ENCODE assay signal across 18 cellular contexts in genomic region chr20:10662661-10663458, GRCh38. TPM values are rescaled to one million over a fixed set of nuclear protein-coding genes. Genes with fewer than 3 reads are reported as not detected.
DNase-seq lines count a peak whose midpoint lies in the region; ATAC-seq and TF ChIP-seq lines count a peak whose summit lies in the region.
"Had no signal": no experiment of that assay in that cellular context is flagged by ENCODE, and none has a peak within 500 bp of the region (broad histone marks: within the 10 kb centered on the region; RNA-seq: fewer than 3 reads in every experiment).

No MANE protein-coding gene starts in this region.

- peak overlapping the region; percentile 31 for H3K27ac ChIP-seq in left ventricle myocardium inferior (replicated peaks)
- peak overlapping the region in 3 of 12 donors; percentile 13 to 74 (median 32) for H3K27ac ChIP-seq in heart left ventricle
- H3K27ac ChIP-seq in gastroesophageal sphincter: peak overlapping the region in 2 of 4 donors; percentile 35 to 37
- H3K27ac ChIP-seq in SJCRH30: no peak overlapping the region
- H3K27ac ChIP-seq: neutrophil, right lobe of liver had no signal

- no peak overlapping the region for H3K4me3 ChIP-seq in left ventricle myocardium inferior
- H3K4me3 ChIP-seq in heart left ventricle: no peak overlapping the region
- H3K4me3 ChIP-seq in gastroesophageal sphincter: no peak overlapping the region
- no peak overlapping the region for H3K4me3 ChIP-seq in SJCRH30
- H3K4me3 ChIP-seq: right lobe of liver had no signal

- H3K27ac Mint-ChIP-seq in dendritic cell treated with granulocyte-macrophage colony-stimulating factor and Interleukin-4, amounts not matched to agents 40 ng/mL and 50 ng/mL, for 4 days: peak overlapping the region; percentile 27
- peak overlapping the region; percentile 89 for H3K27ac Mint-ChIP-seq in osteocyte (ENCODE audit: unreplicated experiment)

- 77 to 86% (median 80%) methylated on average over 10 of the region's 10 CpGs for WGBS in heart left ventricle, 4 donors
- WGBS in gastroesophageal sphincter (ENCODE audit: low coverage in 1 of 2), 2 donors: 46 to 69% methylated on average over 5 to 9 of the region's 10 CpGs

- peaks cover 61% of the 10 kb centered on the region for H3K4me1 Mint-ChIP-seq in dendritic cell treated with granulocyte-macrophage colony-stimulating factor and Interleukin-4, amounts not matched to agents 40 ng/mL and 50 ng/mL, for 4 days (ENCODE audit: low read depth)
- peaks cover 95% of the 10 kb centered on the region for H3K4me1 Mint-ChIP-seq in osteocyte (ENCODE audit: unreplicated experiment)

- TF ChIP-seq CTCF in left ventricle myocardium inferior (IDR thresholded peaks at IDR 0.05; ENCODE audit: borderline replicate concordance): no peak
- no peak for TF ChIP-seq CTCF in heart left ventricle (IDR thresholded peaks at IDR 0.05)
- TF ChIP-seq CTCF in osteocyte (IDR thresholded peaks at IDR 0.05): no peak
- no peak for TF ChIP-seq CTCF in gastroesophageal sphincter (IDR thresholded peaks at IDR 0.05)

- peaks cover 1% of the 10 kb centered on the region for H3K27me3 Mint-ChIP-seq in dendritic cell treated with granulocyte-macrophage colony-stimulating factor and Interleukin-4, amounts not matched to agents 40 ng/mL and 50 ng/mL, for 4 days
- no peaks in the 10 kb centered on the region for H3K27me3 Mint-ChIP-seq in osteocyte (ENCODE audit: unreplicated experiment)

- intact Hi-C loops in left ventricle myocardium inferior (cut with micrococcal nuclease) (no loop called here), heart left ventricle (cut with DNase I) (loop anchor here in 4 of 10 donors (5.0 to 10.0 kb wide), 5 partner anchors 106 to 882 kb away; no protein-coding TSS in a partner anchor)
- intact Hi-C loops in dendritic cell treated with granulocyte-macrophage colony-stimulating factor and Interleukin-4, amounts not matched to agents 40 ng/mL and 50 ng/mL, for 4 days (cut with micrococcal nuclease): loop anchor here (2.0 kb wide), 1 partner anchor 192 kb away; no protein-coding TSS in a partner anchor

- H3K36me3 ChIP-seq in left ventricle myocardium inferior: peaks cover 61% of the 10 kb centered on the region
- H3K36me3 ChIP-seq in heart left ventricle: peaks cover 0 to 96% (median 70%) of the 10 kb centered on the region in 9 donors
- peaks cover 0 to 56% of the 10 kb centered on the region in 2 donors for H3K36me3 ChIP-seq in gastroesophageal sphincter
- no peaks in the 10 kb centered on the region for H3K36me3 ChIP-seq in SJCRH30
- H3K36me3 ChIP-seq: right lobe of liver had no signal

- H3K36me3 Mint-ChIP-seq in dendritic cell treated with granulocyte-macrophage colony-stimulating factor and Interleukin-4, amounts not matched to agents 40 ng/mL and 50 ng/mL, for 4 days (ENCODE audit: low read depth): peaks cover 100% of the 10 kb centered on the region
- peaks cover 75% of the 10 kb centered on the region for H3K36me3 Mint-ChIP-seq in osteocyte (ENCODE audit: unreplicated experiment)

- H3K4me3 Mint-ChIP-seq in dendritic cell treated with granulocyte-macrophage colony-stimulating factor and Interleukin-4, amounts not matched to agents 40 ng/mL and 50 ng/mL, for 4 days: no peak overlapping the region
- no peak overlapping the region for H3K4me3 Mint-ChIP-seq in osteocyte (ENCODE audit: unreplicated experiment)

- DNase-seq in left ventricle myocardium inferior (no peak), heart left ventricle (no peak), osteocyte (ENCODE audit: extremely low spot score, unreplicated experiment) (no peak), putamen (ENCODE audit: low spot score) (no peak), GM19238 (ENCODE audit: insufficient read length, low spot score) (no peak), SJCRH30 (no peak)
- DNase-seq: activated CD4-positive, CD25-positive, alpha-beta regulatory T cell; activated gamma-delta T cell treated with Interleukin-2 at 50 U/mL for 16 hours; C1 segment of cervical spinal cord; cortex of kidney; NCI-H187; NCI-H526; stimulated activated CD4-positive, alpha-beta T cell treated with anti-CD3 and anti-CD28 coated beads, Interleukin-4, amount 100 ng/mL, for 1 hour had no signal

- no peak for ATAC-seq in heart left ventricle
- ATAC-seq in gastroesophageal sphincter: no peak
- ATAC-seq: Panc1 had no signal

- H3K27me3 ChIP-seq in left ventricle myocardium inferior (ENCODE audit: low read depth) (no peaks in the 10 kb centered on the region), heart left ventricle (no peaks in the 10 kb centered on the region), gastroesophageal sphincter (no peaks in the 10 kb centered on the region), SJCRH30 (no peaks in the 10 kb centered on the region)
- H3K27me3 ChIP-seq: neutrophil, right lobe of liver had no signal

- TF ChIP-seq POLR2A in heart left ventricle (IDR thresholded peaks at IDR 0.05) (no peak), gastroesophageal sphincter (IDR thresholded peaks at IDR 0.05) (no peak)

- TF ChIP-seq EP300 in gastroesophageal sphincter (IDR thresholded peaks at IDR 0.05): no peak

- H3K9me3 Mint-ChIP-seq in dendritic cell treated with granulocyte-macrophage colony-stimulating factor and Interleukin-4, amounts not matched to agents 40 ng/mL and 50 ng/mL, for 4 days: no peaks in the 10 kb centered on the region
- no peaks in the 10 kb centered on the region for H3K9me3 Mint-ChIP-seq in osteocyte (ENCODE audit: unreplicated experiment)

- H3K4me1 ChIP-seq in left ventricle myocardium inferior (peaks cover 96% of the 10 kb centered on the region), heart left ventricle (peaks cover 10 to 95% (median 71%) of the 10 kb centered on the region in 12 donors), gastroesophageal sphincter (peaks cover 0 to 81% (median 8%) of the 10 kb centered on the region in 3 donors), SJCRH30 (peaks cover 11% of the 10 kb centered on the region; the same call in 1 of the 2 replicates)
- H3K4me1 ChIP-seq: right lobe of liver had no signal

- H3K9me3 ChIP-seq in left ventricle myocardium inferior (replicated peaks): no peaks in the 10 kb centered on the region
- H3K9me3 ChIP-seq in heart left ventricle: no peaks in the 10 kb centered on the region
- no peaks in the 10 kb centered on the region for H3K9me3 ChIP-seq in gastroesophageal sphincter
- H3K9me3 ChIP-seq in SJCRH30 (replicated peaks): no peaks in the 10 kb centered on the region
- H3K9me3 ChIP-seq: neutrophil, right lobe of liver had no signal

RNA-seq across cellular contexts. Expression of gene JAG1, which starts 10.9 kb away (rescaled TPM):
- 20.5 TPM for total RNA-seq in left ventricle myocardium inferior
- 10 to 100 TPM; 20.9 to 42.6 (median 29.6) TPM for total RNA-seq in heart left ventricle
- polyA plus RNA-seq in heart left ventricle: 10 to 100 TPM; 12.5 to 12.7 TPM
- 246 and 254 TPM in 2 replicates for total RNA-seq in osteocyte
- total RNA-seq in gastroesophageal sphincter: 10 to 100 TPM; 34.3 to 81.9 (median 45.7) TPM
- total RNA-seq in SJCRH30 (2014; rRNA removed; shearing (Covaris generic)): 8.8 TPM in 2 replicates
